In the genomic region with DNA sequence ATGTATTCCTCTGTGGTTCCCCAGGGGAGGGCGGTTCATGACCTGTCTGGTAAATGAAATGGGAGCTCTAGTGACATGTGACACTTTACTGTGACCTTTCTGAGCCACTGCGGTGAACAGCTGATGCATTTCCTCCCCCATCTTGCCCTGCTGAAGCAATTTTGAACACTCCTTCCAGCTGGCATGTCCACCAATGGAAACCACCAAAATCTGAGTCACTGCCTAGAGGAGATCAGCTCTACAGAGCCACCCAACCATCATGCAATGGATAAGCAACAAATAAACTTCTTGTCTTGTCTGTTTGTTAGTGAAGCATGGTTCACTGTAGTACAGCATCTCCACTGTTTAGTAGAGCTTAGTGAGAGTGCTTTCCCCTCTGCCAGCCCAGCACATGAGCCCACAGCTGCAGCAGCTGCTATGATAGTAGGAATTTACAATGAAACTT, we compare ENCODE assay signal across 12 cellular contexts.
DNase-seq lines count a peak whose midpoint lies in the region; ATAC-seq and TF ChIP-seq lines count a peak whose summit lies in the region.
"Had no signal": no experiment of that assay in that cellular context is flagged by ENCODE, and none has a peak within 500 bp of the region (broad histone marks: within the 10 kb centered on the region; RNA-seq: fewer than 3 reads in every experiment).

No MANE protein-coding gene starts in this region.

- H3K4me2 ChIP-seq in OCI-LY7 (ENCODE audit: low read length) = no peak overlapping the region

- intact Hi-C loops in esophagus muscularis mucosa (cut with DNase I) (no loop called here), OCI-LY7 (cut with micrococcal nuclease; ENCODE audit: unreplicated experiment) (no loop called here)

- CTCF ChIA-PET in OCI-LY7 (lab: Charles Lee; ENCODE audit: unreplicated experiment) = no interaction called here

- H3K4me1 ChIP-seq in esophagus muscularis mucosa = peaks cover 0 to 5% (median 2%) of the 10 kb centered on the region in 4 donors
- H3K4me1 ChIP-seq in OCI-LY7 (ENCODE audit: insufficient read depth, low read length, poor library complexity, severe bottlenecking) = no peaks in the 10 kb centered on the region
- H3K4me1 ChIP-seq: sigmoid colon had no signal

- TF ChIP-seq CTCF in esophagus muscularis mucosa (IDR thresholded peaks at IDR 0.05) (no peak), OCI-LY7 (conservative IDR thresholded peaks at IDR 0.05; ENCODE audit: low read length) (no peak)

- no peaks in the 10 kb centered on the region for H3K9me2 ChIP-seq in OCI-LY7 (ENCODE audit: insufficient read depth, low read length)

- DNase-seq in Ammon's horn (ENCODE audit: low spot score) (peak; percentile 11), MG63 (peak; percentile 79), esophagus muscularis mucosa (ENCODE audit: extremely low spot score) (peak; percentile 89), occipital lobe (lab: John Stamatoyannopoulos, UW) (peak; percentile 8), OCI-LY7 (ENCODE audit: low spot score) (no peak)
- DNase-seq in activated CD8-positive, alpha-beta memory T cell treated with anti-CD3 and anti-CD28 coated beads for 24 hours = no peak
- DNase-seq: Calu3, KG1, NCI-H446 treated with DMSO at 0.1 percent for 48 hours, sigmoid colon had no signal

- no TSS peak for BruUV-seq in OCI-LY7 (replicated peaks; lab: Mats Ljungman, UMichigan)

- H3K27ac ChIP-seq in esophagus muscularis mucosa (replicated peaks in 1 of 4) (no peak overlapping the region), OCI-LY7 (ENCODE audit: low read depth, low read length, poor library complexity, severe bottlenecking) (no peak overlapping the region)
- H3K27ac ChIP-seq: sigmoid colon had no signal

- no peak overlapping the region for H2AFZ ChIP-seq in OCI-LY7 (ENCODE audit: low read length)

- WGBS in esophagus muscularis mucosa = 53% methylated on average over 2 of the region's 2 CpGs

- H4K20me1 ChIP-seq in OCI-LY7 (ENCODE audit: insufficient read depth, low read length) = no peaks in the 10 kb centered on the region

- POLR2A ChIA-PET in OCI-LY7 (lab: Charles Lee) = no interaction called here

- H3K4me3 ChIP-seq in MG63 = no peak overlapping the region
- no peak overlapping the region for H3K4me3 ChIP-seq in esophagus muscularis mucosa
- H3K4me3 ChIP-seq in OCI-LY7 (ENCODE audit: low read depth, low read length, poor library complexity, severe bottlenecking) = no peak overlapping the region
- H3K4me3 ChIP-seq: sigmoid colon had no signal

- H3K36me3 ChIP-seq in MG63 (no peaks in the 10 kb centered on the region), esophagus muscularis mucosa (no peaks in the 10 kb centered on the region), OCI-LY7 (ENCODE audit: insufficient read depth, low read length) (no peaks in the 10 kb centered on the region)
- H3K36me3 ChIP-seq: sigmoid colon had no signal

- H3K27me3 ChIP-seq in MG63 (no peaks in the 10 kb centered on the region), esophagus muscularis mucosa (peaks cover 0 to 3% (median 0%) of the 10 kb centered on the region in 4 donors)
- H3K27me3 ChIP-seq: sigmoid colon had no signal

- ATAC-seq in HG03469 (IDR thresholded peaks at IDR 0.05; ENCODE audit: unreplicated experiment) (no peak), GM21723 (IDR thresholded peaks at IDR 0.05; ENCODE audit: unreplicated experiment) (no peak)

- no peaks in the 10 kb centered on the region for H3K9me3 ChIP-seq in MG63
- no peaks in the 10 kb centered on the region for H3K9me3 ChIP-seq in esophagus muscularis mucosa
- H3K9me3 ChIP-seq in OCI-LY7 (ENCODE audit: low read length) = no peaks in the 10 kb centered on the region
- H3K9me3 ChIP-seq: sigmoid colon had no signal

- H3K79me2 ChIP-seq in OCI-LY7 (ENCODE audit: insufficient read depth, low read depth, low read length) = no peaks in the 10 kb centered on the region

- no peak for TF ChIP-seq EP300 in esophagus muscularis mucosa (IDR thresholded peaks at IDR 0.05)

- no peak for TF ChIP-seq POLR2A in esophagus muscularis mucosa (IDR thresholded peaks at IDR 0.05; ENCODE audit: low read depth)

Comparison
In these comparisons a context has a peak if more than half of its experiments do, and no peak if none do; other contexts are left out.
1. DNase-seq: peak in Ammon's horn (single experiment), MG63 (single experiment), esophagus muscularis mucosa (single experiment) and occipital lobe (single experiment); none in activated CD8-positive, alpha-beta memory T cell treated with anti-CD3 and anti-CD28 coated beads for 24 hours (single experiment) and OCI-LY7 (single experiment).